In genomic region chr1:113928950-113929749, GRCh38 we compare ENCODE assay signal across 1 cellular context.
A peak's percentile ranks its signal among the peaks of the same experiment; 100 is the strongest.
TF ChIP-seq lines count a peak whose summit lies in the region.

Gene HIPK1, plus strand, starts transcription at chr1:113929324.

TF ChIP-seq in SK-N-SH, 30 proteins besides CTCF, POLR2A, EP300 and RAD21 (continued from another document):
- TF ChIP-seq, protein P1, sequence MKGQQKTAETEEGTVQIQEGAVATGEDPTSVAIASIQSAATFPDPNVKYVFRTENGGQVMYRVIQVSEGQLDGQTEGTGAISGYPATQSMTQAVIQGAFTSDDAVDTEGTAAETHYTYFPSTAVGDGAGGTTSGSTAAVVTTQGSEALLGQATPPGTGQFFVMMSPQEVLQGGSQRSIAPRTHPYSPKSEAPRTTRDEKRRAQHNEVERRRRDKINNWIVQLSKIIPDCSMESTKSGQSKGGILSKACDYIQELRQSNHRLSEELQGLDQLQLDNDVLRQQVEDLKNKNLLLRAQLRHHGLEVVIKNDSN (IDR thresholded peaks at IDR 0.05; ENCODE audit: borderline replicate concordance, low read depth), result no peak
- TF ChIP-seq EZH2phosphoT487 (IDR thresholded peaks at IDR 0.05; ENCODE audit: borderline replicate concordance, low read depth), result no peak
- peak; percentile 98 for TF ChIP-seq YY1 (IDR thresholded peaks at IDR 0.05; ENCODE audit: low read depth)
- TF ChIP-seq TCF12 (IDR thresholded peaks at IDR 0.05), result no peak
- peak; percentile 88 for TF ChIP-seq CHD2 (IDR thresholded peaks at IDR 0.05; ENCODE audit: low read length, partially characterized antibody)
- TF ChIP-seq GATA2 (CRISPR knock-in tag; IDR thresholded peaks at IDR 0.05), result peak; percentile 44; the same call in 1 of the 2 replicates
- no peak for TF ChIP-seq JUND (IDR thresholded peaks at IDR 0.05)
- TF ChIP-seq RXRA (IDR thresholded peaks at IDR 0.05; ENCODE audit: borderline replicate concordance, low read depth), result no peak
- TF ChIP-seq RCOR1 (IDR thresholded peaks at IDR 0.05; ENCODE audit: low read length), result no peak; the same call in 1 of the 2 replicates
- peak; percentile 94 for TF ChIP-seq SIN3A (IDR thresholded peaks at IDR 0.05; ENCODE audit: borderline replicate concordance, low read depth, low read length)
- TF ChIP-seq ZBTB33 (IDR thresholded peaks at IDR 0.05; ENCODE audit: borderline replicate concordance, low read depth), result no peak
- TF ChIP-seq SMC3 (IDR thresholded peaks at IDR 0.05; ENCODE audit: low read depth, low read length), result peak; percentile 15; the same call in 1 of the 2 replicates
- TF ChIP-seq, protein P2, sequence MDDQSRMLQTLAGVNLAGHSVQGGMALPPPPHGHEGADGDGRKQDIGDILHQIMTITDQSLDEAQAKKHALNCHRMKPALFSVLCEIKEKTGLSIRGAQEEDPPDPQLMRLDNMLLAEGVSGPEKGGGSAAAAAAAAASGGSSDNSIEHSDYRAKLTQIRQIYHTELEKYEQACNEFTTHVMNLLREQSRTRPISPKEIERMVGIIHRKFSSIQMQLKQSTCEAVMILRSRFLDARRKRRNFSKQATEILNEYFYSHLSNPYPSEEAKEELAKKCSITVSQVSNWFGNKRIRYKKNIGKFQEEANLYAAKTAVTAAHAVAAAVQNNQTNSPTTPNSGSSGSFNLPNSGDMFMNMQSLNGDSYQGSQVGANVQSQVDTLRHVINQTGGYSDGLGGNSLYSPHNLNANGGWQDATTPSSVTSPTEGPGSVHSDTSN (IDR thresholded peaks at IDR 0.05), result peak; percentile 51; the same call in 1 of the 2 replicates
- TF ChIP-seq FOSL2 (IDR thresholded peaks at IDR 0.05; ENCODE audit: borderline replicate concordance, low read depth), result no peak
